Comparison of ENCODE assay signal across 13 cellular contexts in genomic region chr19:56106397-56106849, GRCh38. TPM values are rescaled to one million over a fixed set of nuclear protein-coding genes. Genes with fewer than 3 reads are reported as not detected.
DNase-seq lines count a peak whose midpoint lies in the region; ATAC-seq, FAIRE-seq and TF ChIP-seq lines count a peak whose summit lies in the region.
"Had no signal": no experiment of that assay in that cellular context is flagged by ENCODE, and none has a peak within 500 bp of the region (broad histone marks: within the 10 kb centered on the region; RNA-seq: fewer than 3 reads in every experiment).

No MANE protein-coding gene starts in this region.

- H3K27me3 Mint-ChIP-seq in effector memory CD8-positive, alpha-beta T cell: no peaks in the 10 kb centered on the region
- H3K27me3 Mint-ChIP-seq in nephron (ENCODE audit: low read depth): no peaks in the 10 kb centered on the region

- no peaks in the 10 kb centered on the region for H3K9me3 Mint-ChIP-seq in effector memory CD8-positive, alpha-beta T cell
- H3K9me3 Mint-ChIP-seq in nephron: no peaks in the 10 kb centered on the region

- ATAC-seq in right cardiac atrium (no peak), HG02870 (IDR thresholded peaks at IDR 0.05; ENCODE audit: unreplicated experiment) (no peak), GM21447 (IDR thresholded peaks at IDR 0.05; ENCODE audit: unreplicated experiment) (no peak)
- no peak for ATAC-seq in effector memory CD8-positive, alpha-beta T cell (replicated peaks)

- H3K4me1 ChIP-seq in right cardiac atrium (ENCODE audit: control insufficient read depth, insufficient read depth, low read length) (peaks cover 16% of the 10 kb centered on the region), left ventricle myocardium inferior (peaks cover 70% of the 10 kb centered on the region)

- H3K27ac ChIP-seq in right cardiac atrium (ENCODE audit: low read length): no peak overlapping the region
- no peak overlapping the region for H3K27ac ChIP-seq in left ventricle myocardium inferior (replicated peaks)

- TF ChIP-seq CTCF in left ventricle myocardium inferior (IDR thresholded peaks at IDR 0.05; ENCODE audit: borderline replicate concordance): no peak
- no peak for TF ChIP-seq CTCF in nephron (IDR thresholded peaks at IDR 0.05; ENCODE audit: unreplicated experiment in 3 of 3)

- H3K9me3 ChIP-seq in right cardiac atrium (ENCODE audit: control insufficient read depth, low read length) (no peaks in the 10 kb centered on the region), left ventricle myocardium inferior (replicated peaks) (no peaks in the 10 kb centered on the region)

- 85% methylated on average over 27 of the region's 27 CpGs for WGBS in right cardiac atrium

- no peak for FAIRE-seq in HTR-8/SVneo (lab: Jason Lieb, UNC)

- H3K27me3 ChIP-seq in right cardiac atrium (ENCODE audit: control insufficient read depth, insufficient read depth): no peaks in the 10 kb centered on the region
- no peaks in the 10 kb centered on the region for H3K27me3 ChIP-seq in left ventricle myocardium inferior (ENCODE audit: low read depth)

- intact Hi-C loops in right cardiac atrium (cut with DNase I): loop anchor here in 1 of 4 donors (10.0 kb wide), 1 partner anchor 48 kb away; no protein-coding TSS in a partner anchor
- intact Hi-C loops in left ventricle myocardium inferior (cut with micrococcal nuclease): no loop called here

- peak overlapping the region in 1 of 2 donors; percentile 54 for H3K4me3 Mint-ChIP-seq in effector memory CD8-positive, alpha-beta T cell
- H3K4me3 Mint-ChIP-seq in nephron: peak overlapping the region in 1 of 3 experiments; percentile 15

- H3K27ac Mint-ChIP-seq in effector memory CD8-positive, alpha-beta T cell: peak overlapping the region; percentile 68 to 73
- peak overlapping the region; percentile 67 to 79 (median 76) for H3K27ac Mint-ChIP-seq in nephron

- peaks cover 13% of the 10 kb centered on the region for H3K36me3 Mint-ChIP-seq in effector memory CD8-positive, alpha-beta T cell (ENCODE audit: insufficient read depth)
- H3K36me3 Mint-ChIP-seq in nephron (ENCODE audit: low read depth): peaks cover 11% of the 10 kb centered on the region

- peaks cover 16% of the 10 kb centered on the region for H3K36me3 ChIP-seq in left ventricle myocardium inferior

- peaks cover 22 to 28% of the 10 kb centered on the region in 2 donors for H3K4me1 Mint-ChIP-seq in effector memory CD8-positive, alpha-beta T cell (ENCODE audit: low read depth in 2 of 2)
- H3K4me1 Mint-ChIP-seq in nephron: peaks cover 42% of the 10 kb centered on the region

- H3K4me3 ChIP-seq in right cardiac atrium (ENCODE audit: low read length) (no peak overlapping the region), left ventricle myocardium inferior (no peak overlapping the region)

- DNase-seq in right cardiac atrium (peak in 2 of 3 donors; percentile 56 to 61), left ventricle myocardium inferior (no peak), HTR-8/SVneo (ENCODE audit: insufficient read length, low spot score) (no peak)
- DNase-seq in effector memory CD8-positive, alpha-beta T cell: no peak
- DNase-seq in activated effector memory CD4-positive, alpha-beta T cell treated with anti-CD3 and anti-CD28 coated beads, Interleukin-2, amount 50 U/mL, for 16 hours: no peak
- DNase-seq: cortex of kidney, DMS53, KG1, NCI-H1694 treated with DMSO at 0.1 percent for 48 hours, RPMI8226 had no signal

RNA-seq across cellular contexts. Expression of gene ZNF787, which starts 14.7 kb away (rescaled TPM):
- total RNA-seq in right cardiac atrium (10 to 100 TPM; 22.0 to 29.2 (median 26.2) TPM), left ventricle myocardium inferior (31.8 TPM)
- 25.4 TPM for polyA plus RNA-seq in right cardiac atrium

RNA-seq across cellular contexts. Expression of gene ZNF444, which starts 34.7 kb away (rescaled TPM):
- 10 to 100 TPM; 19.3 to 29.3 (median 23.1) TPM for total RNA-seq in right cardiac atrium
- polyA plus RNA-seq in right cardiac atrium: 20.0 TPM
- 19.2 TPM for total RNA-seq in left ventricle myocardium inferior

Comparison
In these comparisons a context has a peak if more than half of its experiments do, and no peak if none do; other contexts are left out.
1. DNase-seq: peak in right cardiac atrium (2 of 3); none in left ventricle myocardium inferior (single experiment), effector memory CD8-positive, alpha-beta T cell (0 of 3), HTR-8/SVneo (single experiment) and activated effector memory CD4-positive, alpha-beta T cell treated with anti-CD3 and anti-CD28 coated beads, Interleukin-2, amount 50 U/mL, for 16 hours (single experiment).